In genomic region chr1:85047472-85048295, GRCh38 we compare ENCODE assay signal across 8 cellular contexts. TPM values are rescaled to one million over a fixed set of nuclear protein-coding genes. Genes with fewer than 3 reads are reported as not detected.
DNase-seq lines count a peak whose midpoint lies in the region; ATAC-seq and TF ChIP-seq lines count a peak whose summit lies in the region.

No MANE protein-coding gene starts in this region.

- no peaks in the 10 kb centered on the region for H3K36me3 Mint-ChIP-seq in activated CD8-positive, alpha-beta T cell treated with anti-CD3 and anti-CD28 coated beads for 36 hours (ENCODE audit: low read depth)

- ATAC-seq in GM19372 (IDR thresholded peaks at IDR 0.05; ENCODE audit: low read depth, unreplicated experiment) (peak; percentile 57), HG03342 (IDR thresholded peaks at IDR 0.05; ENCODE audit: unreplicated experiment) (peak; percentile 39)
- ATAC-seq in activated CD8-positive, alpha-beta T cell treated with anti-CD3 and anti-CD28 coated beads for 36 hours = peak; percentile 62

- peaks cover 65% of the 10 kb centered on the region for H3K27me3 ChIP-seq in DOHH2 (ENCODE audit: control insufficient read depth, low read length)
- peaks cover 3 to 5% of the 10 kb centered on the region in 2 donors for H3K27me3 ChIP-seq in right atrium auricular region
- peaks cover 20 to 65% (median 27%) of the 10 kb centered on the region in 3 donors for H3K27me3 ChIP-seq in sigmoid colon

- H3K9me3 ChIP-seq in DOHH2 (ENCODE audit: control insufficient read depth, insufficient read depth, low read length) = no peaks in the 10 kb centered on the region
- no peaks in the 10 kb centered on the region for H3K9me3 ChIP-seq in right atrium auricular region
- no peaks in the 10 kb centered on the region for H3K9me3 ChIP-seq in sigmoid colon

- H3K4me3 ChIP-seq in DOHH2 (ENCODE audit: low read length) (peak overlapping the region; percentile 63; the same call in 1 of the 2 replicates), right atrium auricular region (peak overlapping the region; percentile 57 to 63), sigmoid colon (peak overlapping the region; percentile 17 to 55 (median 45))

- POLR2A ChIA-PET in activated CD8-positive, alpha-beta T cell treated with anti-CD3 and anti-CD28 coated beads for 36 hours (lab: Charles Lee) = interaction anchor here (1.0 kb wide), 1 partner anchor 153 kb away, joined by 3 read pairs; the partner anchor contains the start of gene SYDE2

- no peak for TF ChIP-seq EP300 in sigmoid colon (IDR thresholded peaks at IDR 0.05)

- H3K4me1 ChIP-seq in DOHH2 (ENCODE audit: control insufficient read depth, low read length) (peaks cover 6% of the 10 kb centered on the region), right atrium auricular region (peaks cover 0 to 11% of the 10 kb centered on the region in 2 donors), sigmoid colon (peaks cover 0 to 13% (median 13%) of the 10 kb centered on the region in 4 donors)

- H3K27ac ChIP-seq in DOHH2 (ENCODE audit: low read depth, low read length) (no peak overlapping the region), right atrium auricular region (peak overlapping the region; percentile 57 to 61), sigmoid colon (no peak overlapping the region)

- peak overlapping the region; percentile 47 for H3K4me3 Mint-ChIP-seq in activated CD8-positive, alpha-beta T cell treated with anti-CD3 and anti-CD28 coated beads for 36 hours

- CTCF ChIA-PET in activated CD8-positive, alpha-beta T cell treated with anti-CD3 and anti-CD28 coated beads for 36 hours (lab: Charles Lee) = interaction anchor here (0.9 to 3.8 kb wide), 6 partner anchors 10 to 207 kb away, joined by 3 to 16 read pairs (median 4); a partner anchor contains a TSS

- H3K36me3 ChIP-seq in DOHH2 (ENCODE audit: control insufficient read depth, low read length) = no peaks in the 10 kb centered on the region
- no peaks in the 10 kb centered on the region for H3K36me3 ChIP-seq in right atrium auricular region
- no peaks in the 10 kb centered on the region for H3K36me3 ChIP-seq in sigmoid colon

- H3K27me3 Mint-ChIP-seq in activated CD8-positive, alpha-beta T cell treated with anti-CD3 and anti-CD28 coated beads for 36 hours = peaks cover 45% of the 10 kb centered on the region

- no peaks in the 10 kb centered on the region for H4K20me1 ChIP-seq in DOHH2 (ENCODE audit: control insufficient read depth, insufficient read depth, low read depth, low read length)

- intact Hi-C loops in activated CD8-positive, alpha-beta T cell treated with anti-CD3 and anti-CD28 coated beads for 36 hours (cut with micrococcal nuclease) = no loop called here
- intact Hi-C loops in sigmoid colon (cut with DNase I) = no loop called here

- H3K9me3 Mint-ChIP-seq in activated CD8-positive, alpha-beta T cell treated with anti-CD3 and anti-CD28 coated beads for 36 hours = no peaks in the 10 kb centered on the region

- no peak for TF ChIP-seq CTCF in DOHH2 (IDR thresholded peaks at IDR 0.05; ENCODE audit: low read depth, low read length, poor library complexity, severe bottlenecking)
- no peak for TF ChIP-seq CTCF in activated CD8-positive, alpha-beta T cell treated with anti-CD3 and anti-CD28 coated beads for 36 hours (IDR thresholded peaks at IDR 0.05)
- TF ChIP-seq CTCF in right atrium auricular region (IDR thresholded peaks at IDR 0.05) = no peak
- TF ChIP-seq CTCF in sigmoid colon (IDR thresholded peaks at IDR 0.05) = no peak

- no peaks in the 10 kb centered on the region for H3K79me2 ChIP-seq in DOHH2 (ENCODE audit: control insufficient read depth, low read length)

- no peaks in the 10 kb centered on the region for H3F3A ChIP-seq in DOHH2 (ENCODE audit: control insufficient read depth, insufficient read depth)

- H3K4me1 Mint-ChIP-seq in activated CD8-positive, alpha-beta T cell treated with anti-CD3 and anti-CD28 coated beads for 36 hours (ENCODE audit: low read depth) = peaks cover 20% of the 10 kb centered on the region

- H3K9me2 ChIP-seq in DOHH2 (replicated peaks; ENCODE audit: control insufficient read depth, low read length) = no peaks in the 10 kb centered on the region

- no peak overlapping the region for H3K27ac Mint-ChIP-seq in activated CD8-positive, alpha-beta T cell treated with anti-CD3 and anti-CD28 coated beads for 36 hours

- peak overlapping the region; percentile 69 for H3K4me2 ChIP-seq in DOHH2 (ENCODE audit: low read length)

- WGBS in sigmoid colon, 2 donors = 5 to 6% methylated on average over 55 of the region's 55 CpGs

- TF ChIP-seq POLR2A in sigmoid colon (IDR thresholded peaks at IDR 0.05) = no peak

- DNase-seq in activated CD8-positive, alpha-beta T cell treated with anti-CD3 and anti-CD28 coated beads for 36 hours = peak; percentile 13
- DNase-seq in right atrium auricular region (ENCODE audit: low spot score) (no peak), sigmoid colon (peak; percentile 60), NCI-H2196 treated with DMSO at 0.1 percent for 48 hours (lab: John Stamatoyannopoulos, UW; ENCODE audit: unreplicated experiment) (no peak), globus pallidus (ENCODE audit: low spot score) (no peak)

RNA-seq across cellular contexts. Expression of gene MCOLN3, which starts 0.6 kb away (rescaled TPM):
- under 1 TPM; 0.25 to 0.29 TPM for total RNA-seq in activated CD8-positive, alpha-beta T cell treated with anti-CD3 and anti-CD28 coated beads for 36 hours
- total RNA-seq in right atrium auricular region (1 to 10 TPM; 2.9 to 5.5 TPM), sigmoid colon (10 to 100 TPM in 1 of 4 donors, 1 to 10 TPM in 3; 1.6 to 10.8 (median 4.2) TPM)
- 1 to 10 TPM in 1 of 3 donors, under 1 TPM in 2; 0.23 to 1.2 (median 0.23) TPM for polyA plus RNA-seq in sigmoid colon

RNA-seq across cellular contexts. Expression of gene MCOLN2, which starts 50.8 kb away (rescaled TPM):
- 10 to 100 TPM; 15.7 to 17.8 TPM for total RNA-seq in activated CD8-positive, alpha-beta T cell treated with anti-CD3 and anti-CD28 coated beads for 36 hours
- total RNA-seq in right atrium auricular region (under 1 TPM in 1 of 2 donors, not detected in 1; 0.90 TPM), sigmoid colon (10 to 100 TPM in 1 of 4 donors, 1 to 10 TPM in 1, under 1 TPM in 2; 0.54 to 12.5 (median 1.0) TPM)
- polyA plus RNA-seq in sigmoid colon = 10 to 100 TPM in 1 of 3 donors, 1 to 10 TPM in 2; 4.9 to 15.0 (median 6.0) TPM

Comparison
In these comparisons a context has a peak if more than half of its experiments do, and no peak if none do; other contexts are left out.
1. H3K27ac ChIP-seq: peak in right atrium auricular region (2 of 2); none in DOHH2 (single experiment) and sigmoid colon (0 of 4).
2. DNase-seq: peak in activated CD8-positive, alpha-beta T cell treated with anti-CD3 and anti-CD28 coated beads for 36 hours (single experiment) and sigmoid colon (single experiment); none in right atrium auricular region (single experiment), NCI-H2196 treated with DMSO at 0.1 percent for 48 hours (single experiment) and globus pallidus (single experiment).
3. Peak in every context shown above with its lines, with median percentiles within 50 percentile points of each other: H3K4me3 ChIP-seq and ATAC-seq.